Comparison of ENCODE assay signal across 11 cellular contexts in genomic region chr1:237012789-237013383, GRCh38. TPM values are rescaled to one million over a fixed set of nuclear protein-coding genes. Genes with fewer than 3 reads are reported as not detected.
DNase-seq lines count a peak whose midpoint lies in the region; ATAC-seq and TF ChIP-seq lines count a peak whose summit lies in the region.
"Had no signal": no experiment of that assay in that cellular context is flagged by ENCODE, and none has a peak within 500 bp of the region (broad histone marks: within the 10 kb centered on the region; RNA-seq: fewer than 3 reads in every experiment).

No MANE protein-coding gene starts in this region.

- DNase-seq in DMS79 treated with DMSO at 0.1 percent for 48 hours (lab: John Stamatoyannopoulos, UW) (peak; percentile 43), NCI-H774 (lab: John Stamatoyannopoulos, UW) (peak; percentile 76), epithelial cell of proximal tubule (ENCODE audit: low read depth) (peak; percentile 96), non-pigmented ciliary epithelial cell (ENCODE audit: low read depth) (peak; percentile 79)
- DNase-seq in activated CD4-positive, CD25-positive, alpha-beta regulatory T cell (lab: John Stamatoyannopoulos, UW), result no peak
- no peak for DNase-seq in activated naive CD4-positive, alpha-beta T cell treated with anti-CD3 and anti-CD28 coated beads, Interleukin-2, amount 50 U/mL, for 72 hours (ENCODE audit: low spot score in 2 of 2)
- DNase-seq: dermis blood vessel endothelial cell had no signal

- no peaks in the 10 kb centered on the region for H3K36me3 Mint-ChIP-seq in activated naive CD4-positive, alpha-beta T cell treated with anti-CD3 and anti-CD28 coated beads, Interleukin-2, amount 50 U/mL, for 72 hours

- H3K9me3 Mint-ChIP-seq in activated naive CD4-positive, alpha-beta T cell treated with anti-CD3 and anti-CD28 coated beads, Interleukin-2, amount 50 U/mL, for 72 hours, result no peaks in the 10 kb centered on the region

- ATAC-seq in HG02678 (IDR thresholded peaks at IDR 0.05; ENCODE audit: unreplicated experiment), result no peak
- no peak for ATAC-seq in GM21367 (IDR thresholded peaks at IDR 0.05; ENCODE audit: unreplicated experiment)
- ATAC-seq in activated naive CD4-positive, alpha-beta T cell treated with anti-CD3 and anti-CD28 coated beads, Interleukin-2, amount 50 U/mL, for 72 hours, result no peak
- ATAC-seq: left lobe of liver had no signal

- no peak overlapping the region for H3K27ac Mint-ChIP-seq in activated naive CD4-positive, alpha-beta T cell treated with anti-CD3 and anti-CD28 coated beads, Interleukin-2, amount 50 U/mL, for 72 hours

- TF ChIP-seq CTCF in epithelial cell of proximal tubule (conservative IDR thresholded peaks at IDR 0.05; ENCODE audit: low read depth, low read length), result no peak

- H3K4me3 ChIP-seq in epithelial cell of proximal tubule (ENCODE audit: low read depth, low read length), result peak overlapping the region; percentile 22

RNA-seq across cellular contexts. Expression of gene MT1HL1, which starts 8.6 kb away (rescaled TPM):
- total RNA-seq in epithelial cell of proximal tubule, result not detected in 2 replicates
- not detected for total RNA-seq in activated naive CD4-positive, alpha-beta T cell treated with anti-CD3 and anti-CD28 coated beads, Interleukin-2, amount 50 U/mL, for 72 hours
- total RNA-seq: activated CD8-positive, alpha-beta memory T cell treated with anti-CD3 and anti-CD28 coated beads for 36 hours; dermis blood vessel endothelial cell; left lobe of liver had no signal

RNA-seq across cellular contexts. Expression of gene RYR2, which starts 29.1 kb away (rescaled TPM):
- total RNA-seq in epithelial cell of proximal tubule, result 0.58 and 0.63 TPM in 2 replicates
- not detected for total RNA-seq in activated naive CD4-positive, alpha-beta T cell treated with anti-CD3 and anti-CD28 coated beads, Interleukin-2, amount 50 U/mL, for 72 hours

Comparison
In these comparisons a context has a peak if more than half of its experiments do, and no peak if none do; other contexts are left out.
1. DNase-seq: peak in DMS79 treated with DMSO at 0.1 percent for 48 hours (single experiment), NCI-H774 (single experiment), epithelial cell of proximal tubule (single experiment) and non-pigmented ciliary epithelial cell (single experiment); none in activated CD4-positive, CD25-positive, alpha-beta regulatory T cell (0 of 4) and activated naive CD4-positive, alpha-beta T cell treated with anti-CD3 and anti-CD28 coated beads, Interleukin-2, amount 50 U/mL, for 72 hours (0 of 2).